In genomic region chr2:59025157-59025757, GRCh38 we compare ENCODE assay signal across 9 cellular contexts.
DNase-seq lines count a peak whose midpoint lies in the region; ATAC-seq, FAIRE-seq and TF ChIP-seq lines count a peak whose summit lies in the region.
"Had no signal": no experiment of that assay in that cellular context is flagged by ENCODE, and none has a peak within 500 bp of the region (broad histone marks: within the 10 kb centered on the region; RNA-seq: fewer than 3 reads in every experiment).

No MANE protein-coding gene starts in this region.

- H3K36me3 ChIP-seq in pancreas = no peaks in the 10 kb centered on the region

- no peaks in the 10 kb centered on the region for H3K4me1 Mint-ChIP-seq in T-helper 17 cell
- H3K4me1 Mint-ChIP-seq: T-cell had no signal

- no peak overlapping the region for H3K27ac Mint-ChIP-seq in T-helper 17 cell
- H3K27ac Mint-ChIP-seq: T-cell had no signal

- peak; percentile 28 for DNase-seq in GM13976 (ENCODE audit: low spot score)
- DNase-seq in SHP77 treated with DMSO at 0.1 percent for 48 hours (lab: John Stamatoyannopoulos, UW) = peak; percentile 16
- peak; percentile 21 for DNase-seq in fibroblast of mammary gland (ENCODE audit: low read depth)
- peak in 4 of 6 donors; percentile 20 to 75 (median 30) for DNase-seq in pancreas
- no peak for DNase-seq in T-helper 17 cell

- 54 to 64% methylated on average over 5 of the region's 5 CpGs for WGBS in pancreas, 2 donors

- in situ Hi-C loops in GM13976 (cut with MboI; ENCODE audit: low sequenced_read_pairs, unreplicated experiment) = loop anchor here (25.0 kb wide), 1 partner anchor 1562 kb away; no protein-coding TSS in a partner anchor

- H3K27me3 Mint-ChIP-seq in T-helper 17 cell = no peaks in the 10 kb centered on the region

- no peaks in the 10 kb centered on the region for H3K36me3 Mint-ChIP-seq in T-helper 17 cell (ENCODE audit: low read depth)
- H3K36me3 Mint-ChIP-seq: T-cell had no signal

- H3K27me3 ChIP-seq in pancreas = no peaks in the 10 kb centered on the region

- H3K4me3 Mint-ChIP-seq in T-helper 17 cell = no peak overlapping the region
- H3K4me3 Mint-ChIP-seq: T-cell had no signal

- H3K4me3 ChIP-seq in fibroblast of mammary gland (ENCODE audit: control insufficient read depth, low read depth, low read length) = no peak overlapping the region
- no peak overlapping the region for H3K4me3 ChIP-seq in pancreas

- FAIRE-seq in pancreas (lab: Jason Lieb, UNC) = no peak

- H3K27ac ChIP-seq in C4-2B (no peak overlapping the region), pancreas (no peak overlapping the region)

- no peaks in the 10 kb centered on the region for H3K9me3 ChIP-seq in pancreas
- H3K9me3 ChIP-seq in T-helper 17 cell (ENCODE audit: control insufficient read depth, low read length, poor library complexity, severe bottlenecking) = no peaks in the 10 kb centered on the region

- intact Hi-C loops in pancreas (cut with DNase I) = no loop called here

- ATAC-seq in HG03378 (IDR thresholded peaks at IDR 0.05; ENCODE audit: unreplicated experiment) (peak; percentile 58), pancreas (peak in 3 of 4 donors; percentile 67 to 78 (median 67)), GM19328 (IDR thresholded peaks at IDR 0.05; ENCODE audit: unreplicated experiment) (no peak), T-helper 17 cell (no peak)
- ATAC-seq: T-cell had no signal

- H3K4me1 ChIP-seq in pancreas = no peaks in the 10 kb centered on the region

- peak; percentile 75 for TF ChIP-seq CTCF in C4-2B (conservative IDR thresholded peaks at IDR 0.05)
- TF ChIP-seq CTCF in GM13976 (IDR thresholded peaks at IDR 0.05; ENCODE audit: borderline replicate concordance, control extremely low read depth, extremely low read depth, insufficient read depth, missing control alignments) = peak; percentile 78
- TF ChIP-seq CTCF in fibroblast of mammary gland (conservative IDR thresholded peaks at IDR 0.05; ENCODE audit: control insufficient read depth, insufficient read depth, low read depth, low read length) = peak; percentile 73
- TF ChIP-seq CTCF in pancreas (IDR thresholded peaks at IDR 0.05) = peak in 3 of 4 donors; percentile 39 to 53 (median 41)

Comparison
In these comparisons a context has a peak if more than half of its experiments do, and no peak if none do; other contexts are left out.
1. DNase-seq: peak in GM13976 (single experiment), SHP77 treated with DMSO at 0.1 percent for 48 hours (single experiment), fibroblast of mammary gland (single experiment) and pancreas (4 of 6); none in T-helper 17 cell (0 of 3).
2. ATAC-seq: peak in HG03378 (single experiment) and pancreas (3 of 4); none in GM19328 (single experiment) and T-helper 17 cell (single experiment).
3. Peak in every context shown above with its lines, with median percentiles within 50 percentile points of each other: CTCF ChIP-seq.